Comparison of ENCODE assay signal across 1 cellular context in genomic region chr22:38462960-38463784, GRCh38.
A peak's percentile ranks its signal among the peaks of the same experiment; 100 is the strongest.
TF ChIP-seq lines count a peak whose summit lies in the region.

No MANE protein-coding gene starts in this region.

TF ChIP-seq in HepG2, 621 proteins besides CTCF, POLR2A, EP300 and RAD21 (continued from another document and continues in another):
- TF ChIP-seq ZNF335 (CRISPR knock-in tag; IDR thresholded peaks at IDR 0.05) (peak; percentile 64; the same call in 1 of the 2 replicates), RFX5 (IDR thresholded peaks at IDR 0.05; ENCODE audit: low read depth, low read length) (0 out of 2 replicates have a peak, but pooled peaks have one; percentile 7), SP4 (CRISPR knock-in tag; IDR thresholded peaks at IDR 0.05) (no peak), MED8 (CRISPR knock-in tag; IDR thresholded peaks at IDR 0.05; ENCODE audit: insufficient replicate concordance) (no peak), ZNF616 (CRISPR knock-in tag; IDR thresholded peaks at IDR 0.05; ENCODE audit: low read depth) (no peak), ZNF562 (CRISPR knock-in tag; IDR thresholded peaks at IDR 0.05; ENCODE audit: borderline replicate concordance) (no peak), KLF11 (CRISPR knock-in tag; IDR thresholded peaks at IDR 0.05) (no peak), FOXK1 (CRISPR knock-in tag; IDR thresholded peaks at IDR 0.05; ENCODE audit: borderline replicate concordance, low read depth) (peak; percentile 46; the same call in 1 of the 2 replicates), HIC2 (CRISPR knock-in tag; IDR thresholded peaks at IDR 0.05; ENCODE audit: low read depth) (no peak), PHB2 (IDR thresholded peaks at IDR 0.05; ENCODE audit: partially characterized antibody) (no peak), NR1H2 (CRISPR knock-in tag; IDR thresholded peaks at IDR 0.05; ENCODE audit: borderline replicate concordance, low read depth) (no peak), REST (IDR thresholded peaks at IDR 0.05; ENCODE audit: borderline replicate concordance in 1 of 2, low read depth in 1 of 2, low read length in 2 of 2) (no peak), MAFK (conservative IDR thresholded peaks at IDR 0.05 in 1 of 2, IDR thresholded peaks at IDR 0.05 in 1 of 2; ENCODE audit: low read length in 2 of 2) (no peak), JDP2 (CRISPR knock-in tag; IDR thresholded peaks at IDR 0.05; ENCODE audit: borderline replicate concordance) (no peak), ATF7 (IDR thresholded peaks at IDR 0.05) (0 out of 2 replicates have a peak, but pooled peaks have one; percentile 4), ATF7 (CRISPR knock-in tag; IDR thresholded peaks at IDR 0.05) (no peak), SIN3B (IDR thresholded peaks at IDR 0.05; ENCODE audit: low read length) (no peak), HMGXB4 (CRISPR knock-in tag; IDR thresholded peaks at IDR 0.05; ENCODE audit: borderline replicate concordance in 1 of 2, low read depth in 1 of 2) (peak; percentile 76), HMG20A (CRISPR knock-in tag; IDR thresholded peaks at IDR 0.05; ENCODE audit: borderline replicate concordance) (no peak), TARDBP (CRISPR knock-in tag; IDR thresholded peaks at IDR 0.05) (peak; percentile 64), ZBTB26 (CRISPR knock-in tag; IDR thresholded peaks at IDR 0.05; ENCODE audit: borderline replicate concordance) (peak; percentile 49; the same call in 1 of the 2 replicates), ZC3H4 (CRISPR knock-in tag; IDR thresholded peaks at IDR 0.05; ENCODE audit: borderline replicate concordance) (no peak), ZFX (CRISPR knock-in tag; IDR thresholded peaks at IDR 0.05; ENCODE audit: low read depth) (peak; percentile 82; the same call in 1 of the 2 replicates), SMAD9 (CRISPR knock-in tag; IDR thresholded peaks at IDR 0.05) (0 out of 2 replicates have a peak, but pooled peaks have one; percentile 48), ZBTB44 (CRISPR knock-in tag; IDR thresholded peaks at IDR 0.05) (no peak), ZNF124 (CRISPR knock-in tag; IDR thresholded peaks at IDR 0.05) (no peak)
- TF ChIP-seq, protein P1, sequence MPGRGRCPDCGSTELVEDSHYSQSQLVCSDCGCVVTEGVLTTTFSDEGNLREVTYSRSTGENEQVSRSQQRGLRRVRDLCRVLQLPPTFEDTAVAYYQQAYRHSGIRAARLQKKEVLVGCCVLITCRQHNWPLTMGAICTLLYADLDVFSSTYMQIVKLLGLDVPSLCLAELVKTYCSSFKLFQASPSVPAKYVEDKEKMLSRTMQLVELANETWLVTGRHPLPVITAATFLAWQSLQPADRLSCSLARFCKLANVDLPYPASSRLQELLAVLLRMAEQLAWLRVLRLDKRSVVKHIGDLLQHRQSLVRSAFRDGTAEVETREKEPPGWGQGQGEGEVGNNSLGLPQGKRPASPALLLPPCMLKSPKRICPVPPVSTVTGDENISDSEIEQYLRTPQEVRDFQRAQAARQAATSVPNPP (CRISPR knock-in tag; IDR thresholded peaks at IDR 0.05): no peak
- TF ChIP-seq, protein P2, sequence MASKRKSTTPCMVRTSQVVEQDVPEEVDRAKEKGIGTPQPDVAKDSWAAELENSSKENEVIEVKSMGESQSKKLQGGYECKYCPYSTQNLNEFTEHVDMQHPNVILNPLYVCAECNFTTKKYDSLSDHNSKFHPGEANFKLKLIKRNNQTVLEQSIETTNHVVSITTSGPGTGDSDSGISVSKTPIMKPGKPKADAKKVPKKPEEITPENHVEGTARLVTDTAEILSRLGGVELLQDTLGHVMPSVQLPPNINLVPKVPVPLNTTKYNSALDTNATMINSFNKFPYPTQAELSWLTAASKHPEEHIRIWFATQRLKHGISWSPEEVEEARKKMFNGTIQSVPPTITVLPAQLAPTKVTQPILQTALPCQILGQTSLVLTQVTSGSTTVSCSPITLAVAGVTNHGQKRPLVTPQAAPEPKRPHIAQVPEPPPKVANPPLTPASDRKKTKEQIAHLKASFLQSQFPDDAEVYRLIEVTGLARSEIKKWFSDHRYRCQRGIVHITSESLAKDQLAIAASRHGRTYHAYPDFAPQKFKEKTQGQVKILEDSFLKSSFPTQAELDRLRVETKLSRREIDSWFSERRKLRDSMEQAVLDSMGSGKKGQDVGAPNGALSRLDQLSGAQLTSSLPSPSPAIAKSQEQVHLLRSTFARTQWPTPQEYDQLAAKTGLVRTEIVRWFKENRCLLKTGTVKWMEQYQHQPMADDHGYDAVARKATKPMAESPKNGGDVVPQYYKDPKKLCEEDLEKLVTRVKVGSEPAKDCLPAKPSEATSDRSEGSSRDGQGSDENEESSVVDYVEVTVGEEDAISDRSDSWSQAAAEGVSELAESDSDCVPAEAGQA (IDR thresholded peaks at IDR 0.05; ENCODE audit: low read depth): 0 out of 2 replicates have a peak, but pooled peaks have one; percentile 45
- TF ChIP-seq, protein P2 (CRISPR knock-in tag; IDR thresholded peaks at IDR 0.05; ENCODE audit: borderline replicate concordance): no peak
- TF ChIP-seq, protein P3, sequence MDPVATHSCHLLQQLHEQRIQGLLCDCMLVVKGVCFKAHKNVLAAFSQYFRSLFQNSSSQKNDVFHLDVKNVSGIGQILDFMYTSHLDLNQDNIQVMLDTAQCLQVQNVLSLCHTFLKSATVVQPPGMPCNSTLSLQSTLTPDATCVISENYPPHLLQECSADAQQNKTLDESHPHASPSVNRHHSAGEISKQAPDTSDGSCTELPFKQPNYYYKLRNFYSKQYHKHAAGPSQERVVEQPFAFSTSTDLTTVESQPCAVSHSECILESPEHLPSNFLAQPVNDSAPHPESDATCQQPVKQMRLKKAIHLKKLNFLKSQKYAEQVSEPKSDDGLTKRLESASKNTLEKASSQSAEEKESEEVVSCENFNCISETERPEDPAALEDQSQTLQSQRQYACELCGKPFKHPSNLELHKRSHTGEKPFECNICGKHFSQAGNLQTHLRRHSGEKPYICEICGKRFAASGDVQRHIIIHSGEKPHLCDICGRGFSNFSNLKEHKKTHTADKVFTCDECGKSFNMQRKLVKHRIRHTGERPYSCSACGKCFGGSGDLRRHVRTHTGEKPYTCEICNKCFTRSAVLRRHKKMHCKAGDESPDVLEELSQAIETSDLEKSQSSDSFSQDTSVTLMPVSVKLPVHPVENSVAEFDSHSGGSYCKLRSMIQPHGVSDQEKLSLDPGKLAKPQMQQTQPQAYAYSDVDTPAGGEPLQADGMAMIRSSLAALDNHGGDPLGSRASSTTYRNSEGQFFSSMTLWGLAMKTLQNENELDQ (CRISPR knock-in tag; IDR thresholded peaks at IDR 0.05; ENCODE audit: borderline replicate concordance): no peak
